In genomic region chr11:64304316-64305072, GRCh38 we compare ENCODE assay signal across 1 cellular context.
TF ChIP-seq lines count a peak whose summit lies in the region.

No MANE protein-coding gene starts in this region.

TF ChIP-seq in A549, 52 proteins besides CTCF, POLR2A, EP300 and RAD21 (continued from another document):
- no peak for TF ChIP-seq HMGXB4 (CRISPR knock-in tag; IDR thresholded peaks at IDR 0.05; ENCODE audit: borderline replicate concordance)
- peak; percentile 87 for TF ChIP-seq MAX (IDR thresholded peaks at IDR 0.05)
- TF ChIP-seq MYC (IDR thresholded peaks at IDR 0.05; ENCODE audit: borderline replicate concordance, low read length): 0 out of 2 replicates have a peak, but pooled peaks have one; percentile 25
- no peak for TF ChIP-seq RARB (CRISPR knock-in tag; IDR thresholded peaks at IDR 0.05)
- no peak for TF ChIP-seq HOXB5 (CRISPR knock-in tag; IDR thresholded peaks at IDR 0.05)
- peak; percentile 67; the same call in 2 of the 3 replicates for TF ChIP-seq SMC3 (IDR thresholded peaks at IDR 0.05)
- TF ChIP-seq NPAS2 (CRISPR knock-in tag; IDR thresholded peaks at IDR 0.05; ENCODE audit: borderline replicate concordance): peak; percentile 62
- TF ChIP-seq ZFP36 (IDR thresholded peaks at IDR 0.05; ENCODE audit: borderline replicate concordance, partially characterized antibody): no peak
- TF ChIP-seq USF2 (IDR thresholded peaks at IDR 0.05): peak; percentile 67
- peak; percentile 100 for TF ChIP-seq ESRRA (IDR thresholded peaks at IDR 0.05; ENCODE audit: borderline replicate concordance, low read length)
- no peak for TF ChIP-seq MAZ (IDR thresholded peaks at IDR 0.05; ENCODE audit: borderline replicate concordance, low read depth, low read length)
